ENCODE assay signal across 8 cellular contexts in the genomic region with DNA sequence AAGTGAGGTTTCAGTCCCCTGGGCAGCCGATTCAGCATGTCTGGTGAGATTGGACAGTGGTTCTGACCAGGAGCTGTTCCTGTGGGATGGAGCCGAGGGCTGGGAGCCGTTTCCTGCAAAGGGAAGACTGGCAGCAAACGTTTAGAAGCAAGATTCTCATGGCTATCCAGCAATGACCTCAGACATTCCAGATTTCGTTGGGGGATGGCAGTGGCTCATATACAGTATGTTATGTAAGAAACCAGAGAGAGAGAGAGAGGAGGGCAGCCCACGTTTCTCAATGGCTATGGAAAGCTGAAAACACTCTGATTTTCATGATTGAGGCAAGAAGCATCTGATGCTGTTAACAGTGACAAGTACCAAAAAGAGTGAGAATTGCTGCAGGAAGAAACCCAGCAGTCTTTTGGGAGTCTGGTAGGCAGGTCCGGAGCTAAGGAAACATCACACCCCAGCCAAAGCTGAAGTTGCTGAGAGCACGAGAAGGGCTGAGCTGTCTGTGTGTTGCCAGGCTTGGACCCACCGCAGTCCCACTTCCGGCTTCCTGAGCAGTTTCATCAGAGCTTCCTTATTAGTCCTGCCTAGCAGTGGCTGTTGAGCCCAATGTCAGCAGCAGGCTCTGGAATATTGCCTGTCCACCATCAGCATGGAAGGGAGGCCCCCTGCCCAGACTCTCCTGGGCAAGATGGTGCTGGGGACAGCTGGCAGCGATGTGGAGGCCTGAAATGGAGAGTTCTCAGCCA. TPM values are rescaled to one million over a fixed set of nuclear protein-coding genes. Genes with fewer than 3 reads are reported as not detected.
DNase-seq lines count a peak whose midpoint lies in the region; ATAC-seq and TF ChIP-seq lines count a peak whose summit lies in the region.

No MANE protein-coding gene starts in this region.

- no peak for TF ChIP-seq CTCF in chondrocyte (IDR thresholded peaks at IDR 0.05)

- H3K4me2 ChIP-seq in BLaER1 = peak overlapping the region; percentile 97

- peak overlapping the region; percentile 69 for H3K27ac Mint-ChIP-seq in chondrocyte (ENCODE audit: unreplicated experiment)

- peaks cover 74% of the 10 kb centered on the region for H3K4me1 ChIP-seq in BLaER1

- no peaks in the 10 kb centered on the region for H3K36me3 ChIP-seq in BLaER1

- H3K27me3 ChIP-seq in BLaER1 = no peaks in the 10 kb centered on the region

- H3K9me3 ChIP-seq in BLaER1 = no peaks in the 10 kb centered on the region

- peak overlapping the region; percentile 56 for H3K4me3 ChIP-seq in BLaER1

- peak overlapping the region; percentile 88 for H3K27ac ChIP-seq in BLaER1

- no peaks in the 10 kb centered on the region for H4K20me1 ChIP-seq in BLaER1

- peak overlapping the region; percentile 0 for H3K4me3 Mint-ChIP-seq in chondrocyte (ENCODE audit: unreplicated experiment)

- H3K4me1 Mint-ChIP-seq in chondrocyte (ENCODE audit: low read depth) = peaks cover 35% of the 10 kb centered on the region

- DNase-seq in MV-4-11 (lab: John Stamatoyannopoulos, UW) (peak; percentile 92), chondrocyte (ENCODE audit: low spot score) (no peak), midbrain (lab: John Stamatoyannopoulos, UW) (peak; percentile 50), NCI-H1930 (lab: John Stamatoyannopoulos, UW) (no peak), NCI-H2227 treated with DMSO at 0.1 percent for 48 hours (lab: John Stamatoyannopoulos, UW) (no peak)
- DNase-seq in effector CD8-positive, alpha-beta T cell (lab: John Stamatoyannopoulos, UW) = no peak

- H3K9ac ChIP-seq in BLaER1 = peak overlapping the region; percentile 70; the same call in 1 of the 2 replicates

- no peaks in the 10 kb centered on the region for H3K36me3 Mint-ChIP-seq in chondrocyte (ENCODE audit: low read depth)

- H3K27me3 Mint-ChIP-seq in chondrocyte (ENCODE audit: low read depth) = peaks cover under 1% of the 10 kb centered on the region

- no peaks in the 10 kb centered on the region for H3K9me3 Mint-ChIP-seq in chondrocyte (ENCODE audit: low read depth)

- no peak for ATAC-seq in GM18858 (IDR thresholded peaks at IDR 0.05; ENCODE audit: unreplicated experiment)

RNA-seq across cellular contexts. Expression of gene VPS8, which starts 25.5 kb away (rescaled TPM):
- total RNA-seq in chondrocyte = 53.6 to 55.5 TPM (median 53.7 TPM) in 3 replicates

Comparison
In these comparisons a context has a peak if more than half of its experiments do, and no peak if none do; other contexts are left out.
1. DNase-seq: peak in MV-4-11 (single experiment) and midbrain (single experiment); none in chondrocyte (single experiment), effector CD8-positive, alpha-beta T cell (single experiment), NCI-H1930 (0 of 2) and NCI-H2227 treated with DMSO at 0.1 percent for 48 hours (single experiment).